In genomic region chr9:33024966-33025571, GRCh38 we compare ENCODE assay signal across 1 cellular context.
A peak's percentile ranks its signal among the peaks of the same experiment; 100 is the strongest.
TF ChIP-seq lines count a peak whose summit lies in the region.

DNAJA1 (plus strand) TSS chr9:33025273; CDS start chr9:33026485, 1,212 bp downstream.

TF ChIP-seq in HepG2, 621 proteins besides CTCF, POLR2A, EP300 and RAD21 (continued from another document and continues in another):
- TF ChIP-seq THRA (CRISPR knock-in tag; IDR thresholded peaks at IDR 0.05; ENCODE audit: borderline replicate concordance) (0 out of 2 replicates have a peak, but pooled peaks have one; percentile 60), GATA4 (IDR thresholded peaks at IDR 0.05; ENCODE audit: borderline replicate concordance, low read depth) (peak; percentile 83; the same call in 1 of the 2 replicates), ZNF44 (CRISPR knock-in tag; IDR thresholded peaks at IDR 0.05) (peak; percentile 46; the same call in 1 of the 2 replicates), MTA3 (CRISPR knock-in tag; IDR thresholded peaks at IDR 0.05) (no peak), HMGXB4 (CRISPR knock-in tag; IDR thresholded peaks at IDR 0.05; ENCODE audit: borderline replicate concordance in 1 of 2, low read depth in 1 of 2) (peak; percentile 67 to 71; a peak in 3 of 4 replicates), ZNF644 (CRISPR knock-in tag; IDR thresholded peaks at IDR 0.05; ENCODE audit: low read depth) (no peak), SNAPC2 (CRISPR knock-in tag; IDR thresholded peaks at IDR 0.05) (peak; percentile 80), TP53 (CRISPR knock-in tag; conservative IDR thresholded peaks at IDR 0.05) (0 out of 2 replicates have a peak, but pooled peaks have one; percentile 27), ZNF709 (CRISPR knock-in tag; IDR thresholded peaks at IDR 0.05) (no peak), KIAA2018 (CRISPR knock-in tag; IDR thresholded peaks at IDR 0.05; ENCODE audit: borderline replicate concordance) (peak; percentile 27; the same call in 1 of the 2 replicates), KDM3A (CRISPR knock-in tag; IDR thresholded peaks at IDR 0.05; ENCODE audit: low read depth) (peak; percentile 93), ZNF775 (CRISPR knock-in tag; IDR thresholded peaks at IDR 0.05; ENCODE audit: borderline replicate concordance) (no peak), HDAC2 (CRISPR knock-in tag; IDR thresholded peaks at IDR 0.05) (peak; percentile 70; the same call in 1 of the 2 replicates), ZNF207 (IDR thresholded peaks at IDR 0.05; ENCODE audit: borderline replicate concordance) (no peak), ZBTB7B (CRISPR knock-in tag; IDR thresholded peaks at IDR 0.05) (no peak), ZNF567 (CRISPR knock-in tag; IDR thresholded peaks at IDR 0.05; ENCODE audit: borderline replicate concordance) (peak; percentile 76; the same call in 1 of the 2 replicates), HOXA9 (CRISPR knock-in tag; IDR thresholded peaks at IDR 0.05; ENCODE audit: borderline replicate concordance) (peak; percentile 89)
- TF ChIP-seq, protein P1, sequence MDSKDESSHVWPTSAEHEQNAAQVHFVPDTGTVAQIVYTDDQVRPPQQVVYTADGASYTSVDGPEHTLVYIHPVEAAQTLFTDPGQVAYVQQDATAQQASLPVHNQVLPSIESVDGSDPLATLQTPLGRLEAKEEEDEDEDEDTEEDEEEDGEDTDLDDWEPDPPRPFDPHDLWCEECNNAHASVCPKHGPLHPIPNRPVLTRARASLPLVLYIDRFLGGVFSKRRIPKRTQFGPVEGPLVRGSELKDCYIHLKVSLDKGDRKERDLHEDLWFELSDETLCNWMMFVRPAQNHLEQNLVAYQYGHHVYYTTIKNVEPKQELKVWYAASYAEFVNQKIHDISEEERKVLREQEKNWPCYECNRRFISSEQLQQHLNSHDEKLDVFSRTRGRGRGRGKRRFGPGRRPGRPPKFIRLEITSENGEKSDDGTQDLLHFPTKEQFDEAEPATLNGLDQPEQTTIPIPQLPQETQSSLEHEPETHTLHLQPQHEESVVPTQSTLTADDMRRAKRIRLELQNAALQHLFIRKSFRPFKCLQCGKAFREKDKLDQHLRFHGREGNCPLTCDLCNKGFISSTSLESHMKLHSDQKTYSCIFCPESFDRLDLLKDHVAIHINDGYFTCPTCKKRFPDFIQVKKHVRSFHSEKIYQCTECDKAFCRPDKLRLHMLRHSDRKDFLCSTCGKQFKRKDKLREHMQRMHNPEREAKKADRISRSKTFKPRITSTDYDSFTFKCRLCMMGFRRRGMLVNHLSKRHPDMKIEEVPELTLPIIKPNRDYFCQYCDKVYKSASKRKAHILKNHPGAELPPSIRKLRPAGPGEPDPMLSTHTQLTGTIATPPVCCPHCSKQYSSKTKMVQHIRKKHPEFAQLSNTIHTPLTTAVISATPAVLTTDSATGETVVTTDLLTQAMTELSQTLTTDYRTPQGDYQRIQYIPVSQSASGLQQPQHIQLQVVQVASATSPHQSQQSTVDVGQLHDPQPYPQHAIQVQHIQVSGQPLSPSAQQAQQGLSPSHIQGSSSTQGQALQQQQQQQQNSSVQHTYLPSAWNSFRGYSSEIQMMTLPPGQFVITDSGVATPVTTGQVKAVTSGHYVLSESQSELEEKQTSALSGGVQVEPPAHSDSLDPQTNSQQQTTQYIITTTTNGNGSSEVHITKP (CRISPR knock-in tag; IDR thresholded peaks at IDR 0.05; ENCODE audit: low read depth): no peak; the same call in 1 of the 2 replicates
- TF ChIP-seq, protein P2, sequence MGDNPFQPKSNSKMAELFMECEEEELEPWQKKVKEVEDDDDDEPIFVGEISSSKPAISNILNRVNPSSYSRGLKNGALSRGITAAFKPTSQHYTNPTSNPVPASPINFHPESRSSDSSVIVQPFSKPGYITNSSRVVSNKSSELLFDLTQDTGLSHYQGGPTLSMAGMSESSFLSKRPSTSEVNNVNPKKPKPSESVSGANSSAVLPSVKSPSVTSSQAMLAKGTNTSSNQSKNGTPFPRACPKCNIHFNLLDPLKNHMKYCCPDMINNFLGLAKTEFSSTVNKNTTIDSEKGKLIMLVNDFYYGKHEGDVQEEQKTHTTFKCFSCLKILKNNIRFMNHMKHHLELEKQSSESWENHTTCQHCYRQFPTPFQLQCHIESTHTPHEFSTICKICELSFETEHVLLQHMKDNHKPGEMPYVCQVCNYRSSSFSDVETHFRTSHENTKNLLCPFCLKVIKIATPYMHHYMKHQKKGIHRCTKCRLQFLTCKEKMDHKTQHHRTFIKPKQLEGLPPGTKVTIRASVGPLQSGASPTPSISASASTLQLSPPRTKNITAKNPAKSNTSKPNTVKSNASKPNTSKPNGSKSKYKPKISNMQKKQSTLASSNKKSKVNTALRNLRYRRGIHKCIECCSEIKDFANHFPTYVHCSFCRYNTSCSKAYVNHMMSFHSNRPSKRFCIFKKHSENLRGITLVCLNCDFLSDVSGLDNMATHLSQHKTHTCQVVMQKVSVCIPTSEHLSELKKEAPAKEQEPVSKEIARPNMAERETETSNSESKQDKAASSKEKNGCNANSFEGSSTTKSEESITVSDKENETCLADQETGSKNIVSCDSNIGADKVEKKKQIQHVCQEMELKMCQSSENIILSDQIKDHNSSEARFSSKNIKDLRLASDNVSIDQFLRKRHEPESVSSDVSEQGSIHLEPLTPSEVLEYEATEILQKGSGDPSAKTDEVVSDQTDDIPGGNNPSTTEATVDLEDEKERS (CRISPR knock-in tag; IDR thresholded peaks at IDR 0.05): no peak
- TF ChIP-seq, protein P3, sequence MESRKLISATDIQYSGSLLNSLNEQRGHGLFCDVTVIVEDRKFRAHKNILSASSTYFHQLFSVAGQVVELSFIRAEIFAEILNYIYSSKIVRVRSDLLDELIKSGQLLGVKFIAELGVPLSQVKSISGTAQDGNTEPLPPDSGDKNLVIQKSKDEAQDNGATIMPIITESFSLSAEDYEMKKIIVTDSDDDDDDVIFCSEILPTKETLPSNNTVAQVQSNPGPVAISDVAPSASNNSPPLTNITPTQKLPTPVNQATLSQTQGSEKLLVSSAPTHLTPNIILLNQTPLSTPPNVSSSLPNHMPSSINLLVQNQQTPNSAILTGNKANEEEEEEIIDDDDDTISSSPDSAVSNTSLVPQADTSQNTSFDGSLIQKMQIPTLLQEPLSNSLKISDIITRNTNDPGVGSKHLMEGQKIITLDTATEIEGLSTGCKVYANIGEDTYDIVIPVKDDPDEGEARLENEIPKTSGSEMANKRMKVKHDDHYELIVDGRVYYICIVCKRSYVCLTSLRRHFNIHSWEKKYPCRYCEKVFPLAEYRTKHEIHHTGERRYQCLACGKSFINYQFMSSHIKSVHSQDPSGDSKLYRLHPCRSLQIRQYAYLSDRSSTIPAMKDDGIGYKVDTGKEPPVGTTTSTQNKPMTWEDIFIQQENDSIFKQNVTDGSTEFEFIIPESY (CRISPR knock-in tag; IDR thresholded peaks at IDR 0.05): no peak
- TF ChIP-seq, protein P4, sequence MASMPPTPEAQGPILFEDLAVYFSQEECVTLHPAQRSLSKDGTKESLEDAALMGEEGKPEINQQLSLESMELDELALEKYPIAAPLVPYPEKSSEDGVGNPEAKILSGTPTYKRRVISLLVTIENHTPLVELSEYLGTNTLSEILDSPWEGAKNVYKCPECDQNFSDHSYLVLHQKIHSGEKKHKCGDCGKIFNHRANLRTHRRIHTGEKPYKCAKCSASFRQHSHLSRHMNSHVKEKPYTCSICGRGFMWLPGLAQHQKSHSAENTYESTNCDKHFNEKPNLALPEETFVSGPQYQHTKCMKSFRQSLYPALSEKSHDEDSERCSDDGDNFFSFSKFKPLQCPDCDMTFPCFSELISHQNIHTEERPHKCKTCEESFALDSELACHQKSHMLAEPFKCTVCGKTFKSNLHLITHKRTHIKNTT (CRISPR knock-in tag; IDR thresholded peaks at IDR 0.05): no peak
- TF ChIP-seq, protein P5, sequence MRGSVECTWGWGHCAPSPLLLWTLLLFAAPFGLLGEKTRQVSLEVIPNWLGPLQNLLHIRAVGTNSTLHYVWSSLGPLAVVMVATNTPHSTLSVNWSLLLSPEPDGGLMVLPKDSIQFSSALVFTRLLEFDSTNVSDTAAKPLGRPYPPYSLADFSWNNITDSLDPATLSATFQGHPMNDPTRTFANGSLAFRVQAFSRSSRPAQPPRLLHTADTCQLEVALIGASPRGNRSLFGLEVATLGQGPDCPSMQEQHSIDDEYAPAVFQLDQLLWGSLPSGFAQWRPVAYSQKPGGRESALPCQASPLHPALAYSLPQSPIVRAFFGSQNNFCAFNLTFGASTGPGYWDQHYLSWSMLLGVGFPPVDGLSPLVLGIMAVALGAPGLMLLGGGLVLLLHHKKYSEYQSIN (CRISPR knock-in tag; IDR thresholded peaks at IDR 0.05; ENCODE audit: borderline replicate concordance): no peak
- TF ChIP-seq, protein P6, sequence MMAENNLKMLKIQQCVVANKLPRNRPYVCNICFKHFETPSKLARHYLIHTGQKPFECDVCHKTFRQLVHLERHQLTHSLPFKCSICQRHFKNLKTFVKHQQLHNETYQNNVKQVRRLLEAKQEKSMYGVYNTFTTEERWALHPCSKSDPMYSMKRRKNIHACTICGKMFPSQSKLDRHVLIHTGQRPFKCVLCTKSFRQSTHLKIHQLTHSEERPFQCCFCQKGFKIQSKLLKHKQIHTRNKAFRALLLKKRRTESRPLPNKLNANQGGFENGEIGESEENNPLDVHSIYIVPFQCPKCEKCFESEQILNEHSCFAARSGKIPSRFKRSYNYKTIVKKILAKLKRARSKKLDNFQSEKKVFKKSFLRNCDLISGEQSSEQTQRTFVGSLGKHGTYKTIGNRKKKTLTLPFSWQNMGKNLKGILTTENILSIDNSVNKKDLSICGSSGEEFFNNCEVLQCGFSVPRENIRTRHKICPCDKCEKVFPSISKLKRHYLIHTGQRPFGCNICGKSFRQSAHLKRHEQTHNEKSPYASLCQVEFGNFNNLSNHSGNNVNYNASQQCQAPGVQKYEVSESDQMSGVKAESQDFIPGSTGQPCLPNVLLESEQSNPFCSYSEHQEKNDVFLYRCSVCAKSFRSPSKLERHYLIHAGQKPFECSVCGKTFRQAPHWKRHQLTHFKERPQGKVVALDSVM (CRISPR knock-in tag; IDR thresholded peaks at IDR 0.05): no peak
